ENCODE assay signal across 22 cellular contexts in the genomic region with DNA sequence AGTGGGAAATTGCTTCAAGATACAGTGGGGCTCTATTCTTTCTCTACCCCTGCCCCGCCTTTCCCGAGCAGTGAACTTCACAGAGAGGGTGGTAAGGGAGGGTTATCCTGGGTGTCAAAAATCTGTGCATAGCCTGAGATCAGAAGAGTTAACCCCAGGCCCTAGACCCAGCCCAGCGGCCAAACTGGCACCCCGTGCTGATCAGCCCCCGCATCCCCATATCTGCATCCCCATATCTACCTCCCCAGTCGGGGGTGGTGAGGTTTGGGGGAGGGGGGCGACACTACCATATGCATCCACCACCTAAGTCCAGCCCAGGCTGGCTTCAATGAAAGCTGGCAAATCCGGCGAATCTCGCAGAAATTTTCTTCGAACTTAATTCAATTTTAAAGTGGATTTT. TPM values are rescaled to one million over a fixed set of nuclear protein-coding genes. Genes with fewer than 3 reads are reported as not detected.
DNase-seq lines count a peak whose midpoint lies in the region; ATAC-seq and TF ChIP-seq lines count a peak whose summit lies in the region.
"Had no signal": no experiment of that assay in that cellular context is flagged by ENCODE, and none has a peak within 500 bp of the region (broad histone marks: within the 10 kb centered on the region; RNA-seq: fewer than 3 reads in every experiment).

No MANE protein-coding gene starts in this region.

- H3K18ac ChIP-seq in H9 (ENCODE audit: insufficient read length, low read depth, low read length) = no peak overlapping the region
- no peak overlapping the region for H3K18ac ChIP-seq in mesenchymal stem cell (ENCODE audit: low read depth in 1 of 2, low read length in 2 of 2)

- H2AFZ ChIP-seq in H9 (ENCODE audit: low read length) = no peak overlapping the region
- H2AFZ ChIP-seq in neural progenitor cell (replicated peaks) = no peak overlapping the region
- no peak overlapping the region for H2AFZ ChIP-seq in mesenchymal stem cell (ENCODE audit: low read depth, low read length)
- H2AFZ ChIP-seq: GM23248 had no signal

- peaks cover 50% of the 10 kb centered on the region for H3F3A ChIP-seq in neural progenitor cell (ENCODE audit: low read depth)

- H3K4me3 Mint-ChIP-seq in H9 (peak overlapping the region in 1 of 2 experiments; percentile 47; a peak in 2 of 5 replicates), neural progenitor cell (no peak overlapping the region)
- H3K4me3 Mint-ChIP-seq: CD8-positive, alpha-beta memory T cell; IgD-negative memory B cell had no signal

- H3K4me3 ChIP-seq in esophagus muscularis mucosa (no peak overlapping the region), neural progenitor cell (no peak overlapping the region), mesenchymal stem cell (ENCODE audit: insufficient read depth in 1 of 2, low read depth in 1 of 2, low read length in 2 of 2) (no peak overlapping the region)
- H3K4me3 ChIP-seq: GM23248, SJSA1 had no signal

- no peak for ATAC-seq in GM21576 (IDR thresholded peaks at IDR 0.05; ENCODE audit: unreplicated experiment)
- ATAC-seq: Right ventricle myocardium inferior had no signal

- H3K36me3 ChIP-seq in esophagus muscularis mucosa (no peaks in the 10 kb centered on the region), neural progenitor cell (no peaks in the 10 kb centered on the region), mesenchymal stem cell (ENCODE audit: control insufficient read depth in 1 of 2, insufficient read depth in 2 of 2, low read depth in 1 of 2, low read length in 2 of 2) (no peaks in the 10 kb centered on the region)
- H3K36me3 ChIP-seq: SJSA1 had no signal

- H3K27me3 Mint-ChIP-seq in H9 (ENCODE audit: low read depth) (peaks cover 100% of the 10 kb centered on the region), neural progenitor cell (ENCODE audit: insufficient read depth, low read depth) (peaks cover 93% of the 10 kb centered on the region)

- no peak overlapping the region for H2AK5ac ChIP-seq in H9 (ENCODE audit: insufficient read length, low read length)
- no peak overlapping the region for H2AK5ac ChIP-seq in mesenchymal stem cell (ENCODE audit: low read length, severe bottlenecking)

- H4K20me1 ChIP-seq in H9 (ENCODE audit: control insufficient read depth, insufficient read depth, insufficient read length) = no peaks in the 10 kb centered on the region
- H4K20me1 ChIP-seq in neural progenitor cell (ENCODE audit: low read depth) = peaks cover 98% of the 10 kb centered on the region

- H3K4ac ChIP-seq in H9 (ENCODE audit: low read depth, low read length) (no peak overlapping the region), mesenchymal stem cell (ENCODE audit: low read depth in 1 of 2, low read length in 2 of 2) (no peak overlapping the region)

- H3K9me3 ChIP-seq in H9 (ENCODE audit: control insufficient read depth, low read depth, low read length) (no peaks in the 10 kb centered on the region), esophagus muscularis mucosa (no peaks in the 10 kb centered on the region), neural progenitor cell (ENCODE audit: low read depth) (no peaks in the 10 kb centered on the region), mesenchymal stem cell (ENCODE audit: control insufficient read depth, low read length) (peaks cover 17% of the 10 kb centered on the region)
- H3K9me3 ChIP-seq: SJSA1 had no signal

- H3T11ph ChIP-seq in H9 (ENCODE audit: low read length) = no peak overlapping the region

- no peaks in the 10 kb centered on the region for H3K79me1 ChIP-seq in H9 (ENCODE audit: insufficient read depth, low read depth, low read length, poor library complexity, severe bottlenecking)
- no peaks in the 10 kb centered on the region for H3K79me1 ChIP-seq in mesenchymal stem cell (replicated peaks; ENCODE audit: low read length, poor library complexity, severe bottlenecking)

- TF ChIP-seq EP300 in esophagus muscularis mucosa (IDR thresholded peaks at IDR 0.05) = no peak

- no peak overlapping the region for H4K91ac ChIP-seq in H9 (ENCODE audit: insufficient read length, low read depth, low read length)
- no peak overlapping the region for H4K91ac ChIP-seq in mesenchymal stem cell (ENCODE audit: low read length)

- no peak overlapping the region for H3K4me2 ChIP-seq in H9 (ENCODE audit: insufficient read depth, insufficient read length, low read length)
- peak overlapping the region; percentile 44 for H3K4me2 ChIP-seq in neural progenitor cell
- H3K4me2 ChIP-seq in mesenchymal stem cell (ENCODE audit: low read length, poor library complexity, severe bottlenecking) = no peak overlapping the region

- no peaks in the 10 kb centered on the region for H3K4me1 ChIP-seq in H9 (ENCODE audit: insufficient read depth, low read length)
- peaks cover under 1 to 31% (median 9%) of the 10 kb centered on the region in 4 donors for H3K4me1 ChIP-seq in esophagus muscularis mucosa
- H3K4me1 ChIP-seq in neural progenitor cell = peaks cover 29% of the 10 kb centered on the region
- peaks cover 1% of the 10 kb centered on the region for H3K4me1 ChIP-seq in mesenchymal stem cell (ENCODE audit: control insufficient read depth, insufficient read depth, low read depth, low read length)
- H3K4me1 ChIP-seq: SJSA1 had no signal

- no peaks in the 10 kb centered on the region for H3K79me2 ChIP-seq in H9 (ENCODE audit: insufficient read depth, low read length)
- no peaks in the 10 kb centered on the region for H3K79me2 ChIP-seq in neural progenitor cell (ENCODE audit: low read depth)

- no peak for TF ChIP-seq POLR2A in esophagus muscularis mucosa (IDR thresholded peaks at IDR 0.05; ENCODE audit: low read depth)

- no peak overlapping the region for H3K56ac ChIP-seq in H9 (ENCODE audit: insufficient read length, low read depth, low read length)

- no peak for TF ChIP-seq CTCF in H9 (conservative IDR thresholded peaks at IDR 0.05)
- no peak for TF ChIP-seq CTCF in esophagus muscularis mucosa (IDR thresholded peaks at IDR 0.05)
- no peak for TF ChIP-seq CTCF in neural progenitor cell (IDR thresholded peaks at IDR 0.05)

- H3K14ac ChIP-seq in H9 (ENCODE audit: insufficient read depth, low read length) (no peak overlapping the region), mesenchymal stem cell (ENCODE audit: low read length in 2 of 2) (no peak overlapping the region)

- H2BK5ac ChIP-seq in H9 (ENCODE audit: insufficient read length, low read length) (no peak overlapping the region), mesenchymal stem cell (ENCODE audit: low read depth, low read length, poor library complexity, severe bottlenecking) (no peak overlapping the region)

- H3K23me2 ChIP-seq in H9 (ENCODE audit: insufficient read length, low read depth, low read length, poor library complexity, severe bottlenecking) = no peaks in the 10 kb centered on the region

- no peak overlapping the region for H2BK120ac ChIP-seq in H9 (ENCODE audit: low read depth, low read length, poor library complexity, severe bottlenecking)
- no peak overlapping the region for H2BK120ac ChIP-seq in mesenchymal stem cell (ENCODE audit: low read depth, low read length)

- no peak overlapping the region for H3K9ac ChIP-seq in H9 (ENCODE audit: extremely low read depth, insufficient read length, low read length)
- H3K9ac ChIP-seq in neural progenitor cell = no peak overlapping the region
- no peak overlapping the region for H3K9ac ChIP-seq in mesenchymal stem cell (ENCODE audit: low read length)
- H3K9ac ChIP-seq: GM23248 had no signal

- no peak overlapping the region for H2BK20ac ChIP-seq in H9 (ENCODE audit: low read depth, low read length, poor library complexity, severe bottlenecking)

- H3K27ac Mint-ChIP-seq in H9 = no peak overlapping the region
- H3K27ac Mint-ChIP-seq in neural progenitor cell = no peak overlapping the region

- peak; percentile 14 for DNase-seq in ELF-1 (ENCODE audit: low read depth, low spot score)
- peak; percentile 28 for DNase-seq in H9
- peak; percentile 77 for DNase-seq in esophagus muscularis mucosa (ENCODE audit: extremely low spot score)
- no peak for DNase-seq in neural progenitor cell (ENCODE audit: low spot score)
- DNase-seq in effector CD4-positive, alpha-beta T cell = no peak
- no peak for DNase-seq in NCI-H2107 treated with DMSO at 0.1 percent for 48 hours (lab: John Stamatoyannopoulos, UW; ENCODE audit: unreplicated experiment)
- no peak for DNase-seq in mesenchymal stem cell
- DNase-seq: CD8-positive, alpha-beta memory T cell; GDM1; GM23248; NCI-H1105; NCI-H146; NCI-H2029 treated with DMSO at 0.1 percent for 48 hours; NCI-H2171 treated with DMSO at 0.1 percent for 48 hours; OCI-M1 had no signal

- no peak overlapping the region for H3K23ac ChIP-seq in H9 (ENCODE audit: insufficient read length, low read depth, low read length)
- no peak overlapping the region for H3K23ac ChIP-seq in mesenchymal stem cell (ENCODE audit: low read length in 2 of 2)

- H3K27me3 ChIP-seq in H9 (ENCODE audit: insufficient read depth, low read length) (peaks cover 93% of the 10 kb centered on the region), esophagus muscularis mucosa (peaks cover 9 to 100% (median 83%) of the 10 kb centered on the region in 4 donors), neural progenitor cell (peaks cover 100% of the 10 kb centered on the region), mesenchymal stem cell (ENCODE audit: control insufficient read depth in 1 of 2, insufficient read depth in 1 of 2, low read length in 2 of 2) (peaks cover 94 to 97% of the 10 kb centered on the region in 2 experiments)
- H3K27me3 ChIP-seq: SJSA1 had no signal

- no peak overlapping the region for H4K8ac ChIP-seq in H9 (replicated peaks; ENCODE audit: insufficient read length, low read depth, low read length)
- H4K8ac ChIP-seq in mesenchymal stem cell (ENCODE audit: low read length) = no peak overlapping the region

- H2BK15ac ChIP-seq in H9 (ENCODE audit: low read depth, low read length) (no peak overlapping the region), mesenchymal stem cell (ENCODE audit: low read depth, poor library complexity, severe bottlenecking) (no peak overlapping the region)

- H3K36me3 Mint-ChIP-seq in H9 (ENCODE audit: insufficient read depth in 1 of 3, low read depth in 3 of 3) (no peaks in the 10 kb centered on the region), neural progenitor cell (no peaks in the 10 kb centered on the region)
- H3K36me3 Mint-ChIP-seq: CD8-positive, alpha-beta memory T cell had no signal

- H3K4me1 Mint-ChIP-seq in H9 (peaks cover 52 to 77% of the 10 kb centered on the region in 2 experiments), neural progenitor cell (peaks cover 5% of the 10 kb centered on the region)

- H3K9me3 Mint-ChIP-seq in H9 (peaks cover 0 to 21% of the 10 kb centered on the region in 2 experiments; a peak in 3 of 5 replicates), neural progenitor cell (peaks cover 6% of the 10 kb centered on the region)

- H2BK12ac ChIP-seq in H9 (ENCODE audit: insufficient read length, low read depth, low read length) = no peak overlapping the region
- no peak overlapping the region for H2BK12ac ChIP-seq in mesenchymal stem cell (ENCODE audit: low read length in 2 of 2)

- WGBS in H9 (ENCODE audit: extremely low coverage, insufficient read length, low lambda C conversion rate) = no CpG with 5 or more reads among the region's 11 CpGs
- 6% methylated on average over 9 of the region's 11 CpGs for WGBS in esophagus muscularis mucosa
- 0% methylated on average over 2 of the region's 11 CpGs for WGBS in mesenchymal stem cell

- H3K27ac ChIP-seq in H9 (ENCODE audit: insufficient read length, low read depth, low read length) (no peak overlapping the region), esophagus muscularis mucosa (replicated peaks in 1 of 4) (no peak overlapping the region), neural progenitor cell (no peak overlapping the region), mesenchymal stem cell (ENCODE audit: low read length, poor library complexity, severe bottlenecking) (no peak overlapping the region)
- H3K27ac ChIP-seq: C4-2B, GM23248, SJSA1 had no signal

- intact Hi-C loops in esophagus muscularis mucosa (cut with DNase I) = no loop called here

- H4K5ac ChIP-seq in H9 (ENCODE audit: insufficient read length, low read depth, low read length) = no peak overlapping the region

RNA-seq across cellular contexts. Expression of gene DLX6, which starts 7.0 kb away (rescaled TPM):
- total RNA-seq in H9 (2021) (0.24 TPM in 1 of 2 replicates, not detected in the other), esophagus muscularis mucosa (not detected), neural progenitor cell (ENCODE audit: low replicate concordance) (0.19 TPM in 1 of 2 replicates, not detected in the other)
- not detected for polyA plus RNA-seq in mesenchymal stem cell (2013, experiment 1 of 2)
- not detected for polyA plus RNA-seq in mesenchymal stem cell (2013, experiment 2 of 2)
- total RNA-seq: A172; CD8-positive, alpha-beta memory T cell; GM23248; Right ventricle myocardium inferior had no signal
- polyA plus RNA-seq: AG04450; CD8-positive, alpha-beta memory T cell; GM23248; IgD-negative memory B cell had no signal

RNA-seq across cellular contexts. Expression of gene DLX5, which starts 26.3 kb away (rescaled TPM):
- total RNA-seq in H9 (2021) (0.22 TPM in 1 of 2 replicates, not detected in the other), esophagus muscularis mucosa (under 1 TPM in 2 of 4 donors, not detected in 2; 0.17 to 0.26 TPM), neural progenitor cell (ENCODE audit: low replicate concordance) (not detected in 2 replicates)
- polyA plus RNA-seq in mesenchymal stem cell (2013, experiment 1 of 2) = not detected
- not detected for polyA plus RNA-seq in mesenchymal stem cell (2013, experiment 2 of 2)
- total RNA-seq: A172; CD8-positive, alpha-beta memory T cell; GM23248; Right ventricle myocardium inferior had no signal
- polyA plus RNA-seq: AG04450; CD8-positive, alpha-beta memory T cell; GM23248; IgD-negative memory B cell had no signal

Comparison
In these comparisons a context has a peak if more than half of its experiments do, and no peak if none do; other contexts are left out.
1. DNase-seq: peak in ELF-1 (single experiment), H9 (single experiment) and esophagus muscularis mucosa (single experiment); none in neural progenitor cell (single experiment), effector CD4-positive, alpha-beta T cell (single experiment), NCI-H2107 treated with DMSO at 0.1 percent for 48 hours (single experiment) and mesenchymal stem cell (single experiment).